Comparison of ENCODE assay signal across 8 cellular contexts in the genomic region with DNA sequence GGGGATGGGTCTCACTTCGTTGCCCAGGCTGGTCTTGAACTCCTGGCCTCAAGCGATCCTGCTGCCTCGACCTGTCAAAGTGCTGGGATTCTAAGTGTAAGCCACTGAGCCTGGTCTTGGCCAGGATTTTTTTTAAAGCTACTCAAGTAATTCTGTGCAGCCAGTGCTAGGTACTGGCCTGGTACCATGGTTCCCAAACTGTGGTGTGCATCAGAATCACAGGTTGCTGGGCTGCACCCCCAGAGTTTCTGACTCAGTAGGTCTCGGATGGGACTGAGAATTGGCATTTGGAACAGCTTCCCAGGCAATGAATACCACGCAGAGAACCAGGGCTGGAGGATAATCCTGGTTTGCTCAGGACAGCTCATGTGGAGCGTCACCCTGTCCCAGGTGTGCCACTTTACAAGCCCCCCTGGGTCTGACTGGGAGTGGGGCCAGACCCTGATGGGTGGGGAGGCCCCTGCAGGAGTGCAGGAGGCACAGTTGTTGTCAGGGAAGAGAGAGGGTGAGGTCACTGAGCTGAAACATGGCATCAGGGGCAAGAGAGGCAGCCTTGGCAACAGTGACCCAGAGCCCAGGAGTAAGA. TPM values are rescaled to one million over a fixed set of nuclear protein-coding genes. Genes with fewer than 3 reads are reported as not detected.
A peak's percentile ranks its signal among the peaks of the same experiment; 100 is the strongest.
DNase-seq lines count a peak whose midpoint lies in the region; ATAC-seq and TF ChIP-seq lines count a peak whose summit lies in the region.

No MANE protein-coding gene starts in this region.

- ATAC-seq in thoracic aorta (ENCODE audit: insufficient number of reproducible peaks, low FRiP score, low read depth), result no peak

- intact Hi-C loops in activated CD4-positive, alpha-beta memory T cell treated with anti-CD3 and anti-CD28 coated beads for 36 hours (cut with micrococcal nuclease), result no loop called here

- H3K27me3 ChIP-seq in layer of hippocampus (ENCODE audit: control insufficient read depth, insufficient read depth, low read length) (no peaks in the 10 kb centered on the region), thoracic aorta (replicated peaks; ENCODE audit: insufficient read depth) (no peaks in the 10 kb centered on the region)

- peak overlapping the region; percentile 74 for H3K4me3 ChIP-seq in thoracic aorta

- CTCF ChIA-PET in activated CD4-positive, alpha-beta memory T cell treated with anti-CD3 and anti-CD28 coated beads for 36 hours (lab: Charles Lee), result interaction anchor here (0.8 to 9.4 kb wide), 20 partner anchors 10 to 389 kb away, joined by 3 to 170 read pairs (median 5); a partner anchor contains a TSS

- H3K36me3 Mint-ChIP-seq in activated T-cell treated with anti-CD3 and anti-CD28 coated beads, Interleukin-2, amount 50 U/mL, for 24 hours (ENCODE audit: low read depth), result no peaks in the 10 kb centered on the region
- H3K36me3 Mint-ChIP-seq in activated CD4-positive, alpha-beta memory T cell treated with anti-CD3 and anti-CD28 coated beads for 36 hours, result no peaks in the 10 kb centered on the region

- peak overlapping the region; percentile 66 for H3K4me3 Mint-ChIP-seq in activated T-cell treated with anti-CD3 and anti-CD28 coated beads, Interleukin-2, amount 50 U/mL, for 24 hours
- H3K4me3 Mint-ChIP-seq in activated CD4-positive, alpha-beta memory T cell treated with anti-CD3 and anti-CD28 coated beads for 36 hours, result peak overlapping the region; percentile 71

- peaks cover 14% of the 10 kb centered on the region for H3K4me1 Mint-ChIP-seq in activated T-cell treated with anti-CD3 and anti-CD28 coated beads, Interleukin-2, amount 50 U/mL, for 24 hours (ENCODE audit: low read depth)
- peaks cover 13% of the 10 kb centered on the region for H3K4me1 Mint-ChIP-seq in activated CD4-positive, alpha-beta memory T cell treated with anti-CD3 and anti-CD28 coated beads for 36 hours (ENCODE audit: low read depth)

- TF ChIP-seq CTCF in thoracic aorta (IDR thresholded peaks at IDR 0.05), result no peak

- no peak for DNase-seq in activated T-cell treated with anti-CD3 and anti-CD28 coated beads, Interleukin-2, amount 50 U/mL, for 24 hours
- DNase-seq in activated T-cell treated with anti-CD3 and anti-CD28 coated beads for 4 hours (no peak), thoracic aorta (ENCODE audit: low spot score) (no peak), nucleus accumbens (lab: John Stamatoyannopoulos, UW) (no peak), SKM-1 treated with dmso at 0.1 percent for 144 hours (lab: John Stamatoyannopoulos, UW; ENCODE audit: unreplicated experiment) (no peak)
- DNase-seq in activated CD4-positive, alpha-beta memory T cell treated with anti-CD3 and anti-CD28 coated beads for 36 hours, result no peak
- no peak for DNase-seq in stimulated activated CD8-positive, alpha-beta memory T cell treated with anti-CD3 and anti-CD28 coated beads, Interleukin-4, amount 100 ng/mL, for 48 hours

- peak overlapping the region; percentile 65 for H3K27ac ChIP-seq in layer of hippocampus (ENCODE audit: low read depth, low read length)
- peak overlapping the region; percentile 80 to 87 for H3K27ac ChIP-seq in thoracic aorta

- POLR2A ChIA-PET in activated CD4-positive, alpha-beta memory T cell treated with anti-CD3 and anti-CD28 coated beads for 36 hours (lab: Charles Lee), result interaction anchor here (1.4 to 2.8 kb wide), 4 partner anchors 10 to 136 kb away, joined by 5 to 9 read pairs (median 8); a partner anchor contains a TSS

- peaks cover 38% of the 10 kb centered on the region for H3K27me3 Mint-ChIP-seq in activated T-cell treated with anti-CD3 and anti-CD28 coated beads, Interleukin-2, amount 50 U/mL, for 24 hours
- H3K27me3 Mint-ChIP-seq in activated CD4-positive, alpha-beta memory T cell treated with anti-CD3 and anti-CD28 coated beads for 36 hours, result peaks cover 10% of the 10 kb centered on the region

- peaks cover 3% of the 10 kb centered on the region for H3K36me3 ChIP-seq in thoracic aorta

- H3K27ac Mint-ChIP-seq in activated T-cell treated with anti-CD3 and anti-CD28 coated beads, Interleukin-2, amount 50 U/mL, for 24 hours, result no peak overlapping the region
- H3K27ac Mint-ChIP-seq in activated CD4-positive, alpha-beta memory T cell treated with anti-CD3 and anti-CD28 coated beads for 36 hours, result no peak overlapping the region

- no peaks in the 10 kb centered on the region for H3K9me3 ChIP-seq in thoracic aorta

- peaks cover 19 to 40% of the 10 kb centered on the region in 2 donors for H3K4me1 ChIP-seq in thoracic aorta (ENCODE audit: control insufficient read depth in 1 of 2, low read depth in 2 of 2)

- H3K9me3 Mint-ChIP-seq in activated T-cell treated with anti-CD3 and anti-CD28 coated beads, Interleukin-2, amount 50 U/mL, for 24 hours, result no peaks in the 10 kb centered on the region
- H3K9me3 Mint-ChIP-seq in activated CD4-positive, alpha-beta memory T cell treated with anti-CD3 and anti-CD28 coated beads for 36 hours, result no peaks in the 10 kb centered on the region

RNA-seq across cellular contexts. Expression of a gene that starts 10.7 kb away (rescaled TPM):
- total RNA-seq in activated CD4-positive, alpha-beta memory T cell treated with anti-CD3 and anti-CD28 coated beads for 36 hours, result 10 to 100 TPM; 58.2 to 64.1 TPM
- 10 to 100 TPM; 16.2 to 16.6 TPM for total RNA-seq in thoracic aorta
